16 cellular contexts compared by ENCODE assay signal in the genomic region with DNA sequence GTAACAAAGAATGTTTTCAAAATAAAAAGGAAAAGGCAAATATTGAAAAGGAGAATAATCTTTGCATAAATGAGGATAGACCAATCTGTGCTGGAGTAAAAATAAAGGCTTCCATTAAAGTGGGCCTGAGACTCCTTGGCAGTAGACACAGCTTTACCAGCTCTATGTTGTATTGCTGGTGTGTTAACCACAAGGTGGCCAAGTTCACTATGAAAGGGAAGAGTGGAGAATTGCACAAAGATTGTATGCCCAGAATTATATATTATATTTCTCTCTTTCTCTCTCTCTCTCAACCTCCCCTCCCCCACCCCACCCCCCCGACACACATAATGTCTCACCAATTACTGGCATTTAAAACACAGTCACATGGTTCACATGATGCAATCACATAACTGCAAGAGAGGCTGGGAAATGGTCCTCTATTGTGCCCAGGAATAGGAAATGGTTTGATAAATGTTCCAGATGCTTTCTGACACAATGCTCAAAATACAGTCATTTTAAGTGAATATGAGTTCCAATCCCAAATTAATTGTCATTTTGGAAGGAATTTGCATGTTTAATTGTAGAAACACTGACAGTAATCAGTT.
A peak's percentile ranks its signal among the peaks of the same experiment; 100 is the strongest.
DNase-seq lines count a peak whose midpoint lies in the region; ATAC-seq and TF ChIP-seq lines count a peak whose summit lies in the region.
"Had no signal": no experiment of that assay in that cellular context is flagged by ENCODE, and none has a peak within 500 bp of the region (broad histone marks: within the 10 kb centered on the region; RNA-seq: fewer than 3 reads in every experiment).

No MANE protein-coding gene starts in this region.

- DNase-seq in GM23338 (ENCODE audit: low spot score) (peak; percentile 19), NAMALWA (ENCODE audit: low spot score) (peak; percentile 3), mammary epithelial cell (peak; percentile 4), lung microvascular endothelial cell (ENCODE audit: low read depth in 2 of 2) (peak; percentile 3 to 21), NCI-H2171 treated with DMSO at 0.1 percent for 48 hours (lab: John Stamatoyannopoulos, UW) (no peak), neural progenitor cell (ENCODE audit: low spot score) (no peak), left ventricle myocardium inferior (no peak)
- DNase-seq: activated T-cell treated with anti-CD3 and anti-CD28 coated beads, Interleukin-2, amount 50 U/mL, for 24 hours; adrenal gland; Caco-2; NCI-H187; T-helper 1 cell; testis had no signal

- no CpG with 5 or more reads among the region's 1 CpG for WGBS in mammary epithelial cell (ENCODE audit: low coverage, missing lambda C conversion rate)

- no peaks in the 10 kb centered on the region for H3K27me3 Mint-ChIP-seq in GM23338 (ENCODE audit: insufficient read depth, low read depth, poor library complexity)
- no peaks in the 10 kb centered on the region for H3K27me3 Mint-ChIP-seq in neural progenitor cell (ENCODE audit: insufficient read depth, low read depth)
- H3K27me3 Mint-ChIP-seq: activated T-cell treated with anti-CD3 and anti-CD28 coated beads, Interleukin-2, amount 50 U/mL, for 24 hours; dendritic cell treated with granulocyte-macrophage colony-stimulating factor and Interleukin-4, amounts not matched to agents 40 ng/mL and 50 ng/mL, for 4 days had no signal

- H3K4me3 Mint-ChIP-seq in GM23338: no peak overlapping the region
- no peak overlapping the region for H3K4me3 Mint-ChIP-seq in neural progenitor cell
- H3K4me3 Mint-ChIP-seq: activated T-cell treated with anti-CD3 and anti-CD28 coated beads, Interleukin-2, amount 50 U/mL, for 24 hours; dendritic cell treated with granulocyte-macrophage colony-stimulating factor and Interleukin-4, amounts not matched to agents 40 ng/mL and 50 ng/mL, for 4 days had no signal

- H3K9me3 Mint-ChIP-seq in GM23338 (no peaks in the 10 kb centered on the region), neural progenitor cell (no peaks in the 10 kb centered on the region)
- H3K9me3 Mint-ChIP-seq: dendritic cell treated with granulocyte-macrophage colony-stimulating factor and Interleukin-4, amounts not matched to agents 40 ng/mL and 50 ng/mL, for 4 days had no signal

- intact Hi-C loops in mammary epithelial cell (cut with micrococcal nuclease): loop anchor here (5.0 to 10.0 kb wide), 3 partner anchors 143 to 703 kb away; no protein-coding TSS in a partner anchor
- intact Hi-C loops in left ventricle myocardium inferior (cut with micrococcal nuclease): no loop called here

- H3K4me1 ChIP-seq in GM23338 (ENCODE audit: insufficient read depth) (no peaks in the 10 kb centered on the region), mammary epithelial cell (ENCODE audit: insufficient read depth, low read length) (no peaks in the 10 kb centered on the region), neural progenitor cell (no peaks in the 10 kb centered on the region), left ventricle myocardium inferior (no peaks in the 10 kb centered on the region)
- H3K4me1 ChIP-seq: adrenal gland, Caco-2, gastroesophageal sphincter, testis had no signal

- BruUV-seq in mammary epithelial cell (replicated peaks; lab: Mats Ljungman, UMichigan): no TSS peak

- H3K27me3 ChIP-seq in GM23338 (ENCODE audit: insufficient read depth) (peaks cover 19% of the 10 kb centered on the region), mammary epithelial cell (ENCODE audit: insufficient read depth, low read length) (no peaks in the 10 kb centered on the region), neural progenitor cell (peaks cover 10% of the 10 kb centered on the region), left ventricle myocardium inferior (ENCODE audit: low read depth) (no peaks in the 10 kb centered on the region)
- H3K27me3 ChIP-seq: adrenal gland, gastroesophageal sphincter, testis had no signal

- ATAC-seq in GM23338: peak; percentile 61
- ATAC-seq: gastroesophageal sphincter, K562 had no signal

- H3K4me1 Mint-ChIP-seq in GM23338 (peaks cover 5% of the 10 kb centered on the region; the same call in 1 of the 3 replicates), neural progenitor cell (no peaks in the 10 kb centered on the region)

- H3K9me3 ChIP-seq in mammary epithelial cell (replicated peaks; ENCODE audit: insufficient read depth, low read length) (no peaks in the 10 kb centered on the region), neural progenitor cell (ENCODE audit: low read depth) (no peaks in the 10 kb centered on the region), left ventricle myocardium inferior (replicated peaks) (no peaks in the 10 kb centered on the region)
- H3K9me3 ChIP-seq: adrenal gland, Caco-2, gastroesophageal sphincter, testis had no signal

- no peaks in the 10 kb centered on the region for H4K20me1 ChIP-seq in GM23338 (replicated peaks; ENCODE audit: insufficient read depth)
- no peaks in the 10 kb centered on the region for H4K20me1 ChIP-seq in mammary epithelial cell (ENCODE audit: insufficient read depth, low read length)
- H4K20me1 ChIP-seq in neural progenitor cell (ENCODE audit: low read depth): no peaks in the 10 kb centered on the region

- no peaks in the 10 kb centered on the region for H3K9me2 ChIP-seq in GM23338 (ENCODE audit: insufficient read depth)

- TF ChIP-seq CTCF in GM23338 (conservative IDR thresholded peaks at IDR 0.05; ENCODE audit: low read depth in 2 of 2): peak; percentile 33 to 49
- peak; percentile 19 to 42 for TF ChIP-seq CTCF in mammary epithelial cell (conservative IDR thresholded peaks at IDR 0.05 in 1 of 2, IDR thresholded peaks at IDR 0.05 in 1 of 2; ENCODE audit: extremely low read depth in 1 of 2, insufficient read depth in 1 of 2, low read depth in 1 of 2, low read length in 2 of 2)
- TF ChIP-seq CTCF in neural progenitor cell (IDR thresholded peaks at IDR 0.05): no peak
- no peak for TF ChIP-seq CTCF in left ventricle myocardium inferior (IDR thresholded peaks at IDR 0.05; ENCODE audit: borderline replicate concordance)

- H3K4me2 ChIP-seq in GM23338 (no peak overlapping the region), mammary epithelial cell (ENCODE audit: insufficient read depth, low read depth, low read length) (no peak overlapping the region), neural progenitor cell (no peak overlapping the region)

- no peak overlapping the region for H3K27ac ChIP-seq in GM23338 (ENCODE audit: low read depth)
- H3K27ac ChIP-seq in mammary epithelial cell (ENCODE audit: insufficient read depth, low read depth, low read length): no peak overlapping the region
- no peak overlapping the region for H3K27ac ChIP-seq in neural progenitor cell
- no peak overlapping the region for H3K27ac ChIP-seq in left ventricle myocardium inferior (replicated peaks)
- H3K27ac ChIP-seq: adrenal gland, gastroesophageal sphincter, testis had no signal

- H3K27ac Mint-ChIP-seq in GM23338 (no peak overlapping the region), neural progenitor cell (no peak overlapping the region)
- H3K27ac Mint-ChIP-seq: activated T-cell treated with anti-CD3 and anti-CD28 coated beads, Interleukin-2, amount 50 U/mL, for 24 hours; dendritic cell treated with granulocyte-macrophage colony-stimulating factor and Interleukin-4, amounts not matched to agents 40 ng/mL and 50 ng/mL, for 4 days had no signal

- H3K9ac ChIP-seq in mammary epithelial cell (ENCODE audit: insufficient read depth, low read length) (no peak overlapping the region), neural progenitor cell (no peak overlapping the region)

- CTCF ChIA-PET in mammary epithelial cell (lab: Charles Lee; ENCODE audit: low non-redundant PET): interaction anchor here (0.5 kb wide), 2 partner anchors 222 to 844 kb away, joined by 3 to 7 read pairs; partner anchors contain the start of gene SYT1

- no peaks in the 10 kb centered on the region for H3F3A ChIP-seq in GM23338 (replicated peaks; ENCODE audit: low read depth)
- H3F3A ChIP-seq in neural progenitor cell (ENCODE audit: low read depth): no peaks in the 10 kb centered on the region

- H2AFZ ChIP-seq in GM23338 (no peak overlapping the region), mammary epithelial cell (ENCODE audit: low read depth, low read length) (no peak overlapping the region), neural progenitor cell (replicated peaks) (no peak overlapping the region)

- dilution Hi-C loops in mammary epithelial cell (cut with HindIII; ENCODE audit: low sequenced_read_pairs): no loop called here

- no peak overlapping the region for H3K4me3 ChIP-seq in GM23338
- no peak overlapping the region for H3K4me3 ChIP-seq in mammary epithelial cell (replicated peaks in 1 of 3; ENCODE audit: insufficient read depth in 1 of 3, low read depth in 2 of 3, low read length in 3 of 3)
- H3K4me3 ChIP-seq in neural progenitor cell: no peak overlapping the region
- H3K4me3 ChIP-seq in left ventricle myocardium inferior: no peak overlapping the region
- H3K4me3 ChIP-seq: adrenal gland, gastroesophageal sphincter, K562, testis had no signal

- H3K79me2 ChIP-seq in GM23338 (replicated peaks; ENCODE audit: insufficient read depth): no peaks in the 10 kb centered on the region
- H3K79me2 ChIP-seq in mammary epithelial cell (ENCODE audit: insufficient read depth, low read length): no peaks in the 10 kb centered on the region
- no peaks in the 10 kb centered on the region for H3K79me2 ChIP-seq in neural progenitor cell (ENCODE audit: low read depth)

- in situ Hi-C loops in mammary epithelial cell (cut with MboI; ENCODE audit: low sequenced_read_pairs in 2 of 2): no loop called here

- H3K36me3 Mint-ChIP-seq in GM23338 (ENCODE audit: low read depth): no peaks in the 10 kb centered on the region
- H3K36me3 Mint-ChIP-seq in neural progenitor cell: no peaks in the 10 kb centered on the region

- H3K36me3 ChIP-seq in GM23338 (ENCODE audit: insufficient read depth) (no peaks in the 10 kb centered on the region), mammary epithelial cell (ENCODE audit: insufficient read depth, low read length) (no peaks in the 10 kb centered on the region), neural progenitor cell (no peaks in the 10 kb centered on the region), left ventricle myocardium inferior (no peaks in the 10 kb centered on the region)
- H3K36me3 ChIP-seq: adrenal gland, gastroesophageal sphincter had no signal

TF ChIP-seq in GM23338, 12 proteins besides CTCF, POLR2A, EP300 and RAD21 (continues in another document):
- TF ChIP-seq POLR2AphosphoS5 (IDR thresholded peaks at IDR 0.05; ENCODE audit: low read depth) (no peak), ETS1 (IDR thresholded peaks at IDR 0.05) (no peak), CREB1 (CRISPR knock-in tag; IDR thresholded peaks at IDR 0.05; ENCODE audit: low read depth) (no peak)

Comparison
In these comparisons a context has a peak if more than half of its experiments do, and no peak if none do; other contexts are left out.
1. DNase-seq: peak in GM23338 (single experiment), NAMALWA (single experiment), mammary epithelial cell (single experiment) and lung microvascular endothelial cell (2 of 2); none in NCI-H2171 treated with DMSO at 0.1 percent for 48 hours (single experiment), neural progenitor cell (single experiment) and left ventricle myocardium inferior (single experiment).
2. CTCF ChIP-seq: peak in GM23338 (2 of 2) and mammary epithelial cell (2 of 2); none in neural progenitor cell (single experiment) and left ventricle myocardium inferior (single experiment).